In the genomic region with DNA sequence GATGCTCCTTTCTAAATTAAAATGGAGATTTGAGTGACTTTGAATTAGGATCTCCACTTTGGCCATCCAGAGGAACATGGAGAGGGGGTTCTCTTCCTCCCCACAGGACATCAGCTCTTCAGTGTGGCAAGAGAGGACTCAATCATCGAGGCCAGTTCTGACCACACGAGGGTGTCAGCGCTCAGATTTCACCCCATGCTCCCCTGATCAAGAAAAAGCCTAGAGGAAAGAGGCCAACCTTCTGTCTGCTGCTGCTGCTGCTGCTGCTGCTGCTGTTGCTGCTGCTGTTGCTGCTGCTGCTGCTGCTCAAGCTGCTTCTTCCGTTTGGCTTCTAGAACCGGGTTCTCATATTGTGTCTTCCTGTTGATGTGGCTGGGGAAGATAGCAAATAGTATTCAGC, we compare ENCODE assay signal across 8 cellular contexts.
DNase-seq lines count a peak whose midpoint lies in the region; ATAC-seq, FAIRE-seq and TF ChIP-seq lines count a peak whose summit lies in the region.

No MANE protein-coding gene starts in this region.

- H3K27ac ChIP-seq in pancreas: no peak overlapping the region

- intact Hi-C loops in Calu3 (cut with micrococcal nuclease; ENCODE audit: unreplicated experiment) (loop anchor here (2.0 to 5.0 kb wide), 5 partner anchors 233 to 907 kb away; no protein-coding TSS in a partner anchor), pancreas (cut with DNase I) (no loop called here)

- CTCF ChIA-PET in Calu3 (lab: Charles Lee): interaction anchor here (1.5 to 2.9 kb wide), 3 partner anchors 234 to 311 kb away, joined by 8 to 10 read pairs (median 9); no protein-coding TSS in a partner anchor

- H3K27me3 ChIP-seq in pancreas: no peaks in the 10 kb centered on the region

- no peak for FAIRE-seq in pancreas (lab: Jason Lieb, UNC)

- DNase-seq in Calu3 (peak; percentile 59), HT1080 (ENCODE audit: low read depth) (peak; percentile 69), SK-N-DZ (ENCODE audit: low spot score) (peak; percentile 63), foreskin fibroblast (peak; percentile 50 to 83), pancreas (peak in 3 of 6 donors; percentile 9 to 37 (median 15)), omental fat pad (ENCODE audit: low spot score) (no peak)
- no peak for DNase-seq in effector CD8-positive, alpha-beta T cell (lab: John Stamatoyannopoulos, UW)
- no peak for DNase-seq in activated CD4-positive, alpha-beta T cell treated with anti-CD3 and anti-CD28 coated beads for 48 hours

- no peaks in the 10 kb centered on the region for H3K4me1 Mint-ChIP-seq in Calu3 (ENCODE audit: low read depth, unreplicated experiment)

- H3K27me3 Mint-ChIP-seq in Calu3 (ENCODE audit: unreplicated experiment): no peaks in the 10 kb centered on the region

- peak; percentile 44 for TF ChIP-seq CTCF in Calu3 (IDR thresholded peaks at IDR 0.05; ENCODE audit: unreplicated experiment)
- peak; percentile 76 for TF ChIP-seq CTCF in foreskin fibroblast (IDR thresholded peaks at IDR 0.05; ENCODE audit: low read depth, low read length)
- peak in 2 of 4 donors; percentile 19 to 27 for TF ChIP-seq CTCF in pancreas (IDR thresholded peaks at IDR 0.05)
- TF ChIP-seq CTCF in omental fat pad (IDR thresholded peaks at IDR 0.05): no peak

- no peaks in the 10 kb centered on the region for H3K36me3 ChIP-seq in pancreas

- H3K4me3 Mint-ChIP-seq in Calu3 (ENCODE audit: low read depth, unreplicated experiment): no peak overlapping the region

- H3K4me1 ChIP-seq in pancreas: no peaks in the 10 kb centered on the region

- H3K27ac Mint-ChIP-seq in Calu3 (ENCODE audit: unreplicated experiment): no peak overlapping the region

- WGBS in pancreas, 2 donors: 35 to 39% methylated on average over 5 of the region's 5 CpGs

- no peaks in the 10 kb centered on the region for H3K9me3 Mint-ChIP-seq in Calu3 (ENCODE audit: low read depth, unreplicated experiment)

- no peaks in the 10 kb centered on the region for H3K36me3 Mint-ChIP-seq in Calu3 (ENCODE audit: insufficient read depth, unreplicated experiment)

- no peak overlapping the region for H3K4me3 ChIP-seq in foreskin fibroblast (ENCODE audit: low read depth in 1 of 2, low read length in 2 of 2)
- H3K4me3 ChIP-seq in pancreas: no peak overlapping the region

- ATAC-seq in pancreas (peak; percentile 50 to 90 (median 80)), omental fat pad (ENCODE audit: low FRiP score) (no peak)

- H3K9me3 ChIP-seq in pancreas: no peaks in the 10 kb centered on the region

- BruUV-seq in Calu3 (replicated peaks; lab: Mats Ljungman, UMichigan): no TSS peak

Comparison
In these comparisons a context has a peak if more than half of its experiments do, and no peak if none do; other contexts are left out.
1. DNase-seq: peak in Calu3 (single experiment), HT1080 (single experiment), SK-N-DZ (single experiment) and foreskin fibroblast (2 of 2); none in effector CD8-positive, alpha-beta T cell (single experiment), omental fat pad (single experiment) and activated CD4-positive, alpha-beta T cell treated with anti-CD3 and anti-CD28 coated beads for 48 hours (single experiment).
2. CTCF ChIP-seq: peak in Calu3 (single experiment) and foreskin fibroblast (single experiment); none in omental fat pad (0 of 3).